ENCODE assay signal across 8 cellular contexts in the genomic region with DNA sequence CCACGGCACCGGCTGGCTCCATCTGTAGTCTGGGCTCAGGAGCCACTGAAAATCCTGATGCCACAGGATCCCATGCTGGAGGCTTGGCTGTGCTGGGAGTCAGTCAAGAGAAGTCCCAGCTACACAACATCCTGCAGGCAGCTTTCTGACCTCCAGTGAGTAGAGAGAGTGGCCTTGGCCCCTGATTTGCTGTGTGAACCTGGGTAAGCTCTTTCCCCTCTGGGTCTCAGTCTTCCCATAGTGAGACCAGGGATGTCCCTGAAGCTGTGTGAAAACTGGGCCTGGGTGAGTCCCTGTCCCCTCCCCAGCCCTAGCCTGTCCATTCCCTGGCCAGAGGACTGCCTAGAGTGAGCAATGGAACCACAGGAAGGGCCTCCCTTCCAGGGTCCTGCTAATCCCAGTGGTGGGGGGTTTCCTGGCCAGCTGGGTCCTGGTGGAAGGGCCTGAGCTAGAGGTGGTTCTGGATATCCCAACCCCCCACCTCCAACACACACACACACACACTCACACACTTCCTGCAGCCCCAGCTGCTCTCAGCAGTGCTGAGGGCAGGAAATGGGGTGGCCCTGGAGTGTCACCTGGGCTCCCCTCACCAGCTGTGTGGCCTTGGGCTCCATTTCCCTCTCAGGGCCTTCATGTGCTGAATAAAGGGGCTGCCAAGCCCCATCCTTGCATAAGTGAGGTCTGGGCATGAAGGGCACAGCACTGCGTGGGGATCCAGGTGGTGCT. TPM values are rescaled to one million over a fixed set of nuclear protein-coding genes. Genes with fewer than 3 reads are reported as not detected.
DNase-seq lines count a peak whose midpoint lies in the region; ATAC-seq and TF ChIP-seq lines count a peak whose summit lies in the region.
"Not testable (repeated sequence)": the region's sequence is repeated elsewhere in the genome, so short reads cannot be mapped to it uniquely, and the experiment has no call there.

No MANE protein-coding gene starts in this region.

- DNase-seq in GM13976 (ENCODE audit: low spot score) (peak; percentile 21), ureter (ENCODE audit: low spot score) (peak; percentile 9)
- peak; percentile 43 for DNase-seq in activated CD4-positive, alpha-beta T cell treated with anti-CD3 and anti-CD28 coated beads, Interleukin-2, amount 10 ng/mL, durations not matched to agents 7 days and 5 days
- not testable (repeated sequence) for DNase-seq in activated naive CD8-positive, alpha-beta T cell treated with anti-CD3 and anti-CD28 coated beads, Interleukin-2, amount 10 ng/mL, durations not matched to agents 7 days and 5 days; memory B cell (ENCODE audit: low spot score in 2 of 2)

- CTCF ChIA-PET in activated CD4-positive, alpha-beta T cell treated with anti-CD3 and anti-CD28 coated beads, Interleukin-2, amount 10 ng/mL, durations not matched to agents 7 days and 5 days (lab: Charles Lee) = not testable (repeated sequence)

- H3K9me3 Mint-ChIP-seq in activated CD4-positive, alpha-beta T cell treated with anti-CD3 and anti-CD28 coated beads, Interleukin-2, amount 10 ng/mL, durations not matched to agents 7 days and 5 days; activated naive CD8-positive, alpha-beta T cell treated with anti-CD3 and anti-CD28 coated beads, Interleukin-2, amount 10 ng/mL, durations not matched to agents 7 days and 5 days; memory B cell: not testable (repeated sequence)

- peak; percentile 68 for ATAC-seq in GM19467 (IDR thresholded peaks at IDR 0.05; ENCODE audit: unreplicated experiment)
- peak; percentile 53 for ATAC-seq in HG02642 (IDR thresholded peaks at IDR 0.05; ENCODE audit: poor library complexity, unreplicated experiment)
- peak; percentile 83 for ATAC-seq in HG03175 (IDR thresholded peaks at IDR 0.05; ENCODE audit: unreplicated experiment)
- peak; percentile 99 for ATAC-seq in activated naive CD8-positive, alpha-beta T cell treated with anti-CD3 and anti-CD28 coated beads, Interleukin-2, amount 10 ng/mL, durations not matched to agents 7 days and 5 days (ENCODE audit: low read depth)
- peak; percentile 97 for ATAC-seq in memory B cell (ENCODE audit: low read depth)

- in situ Hi-C loops in GM13976 (cut with MboI; ENCODE audit: low sequenced_read_pairs, unreplicated experiment) = not testable (repeated sequence)

- H3K27ac Mint-ChIP-seq in activated CD4-positive, alpha-beta T cell treated with anti-CD3 and anti-CD28 coated beads, Interleukin-2, amount 10 ng/mL, durations not matched to agents 7 days and 5 days = peak overlapping the region; percentile 69
- H3K27ac Mint-ChIP-seq in activated naive CD8-positive, alpha-beta T cell treated with anti-CD3 and anti-CD28 coated beads, Interleukin-2, amount 10 ng/mL, durations not matched to agents 7 days and 5 days = peak overlapping the region; percentile 64
- not testable (repeated sequence) for H3K27ac Mint-ChIP-seq in memory B cell

- H3K4me1 Mint-ChIP-seq in activated CD4-positive, alpha-beta T cell treated with anti-CD3 and anti-CD28 coated beads, Interleukin-2, amount 10 ng/mL, durations not matched to agents 7 days and 5 days; activated naive CD8-positive, alpha-beta T cell treated with anti-CD3 and anti-CD28 coated beads, Interleukin-2, amount 10 ng/mL, durations not matched to agents 7 days and 5 days; memory B cell: not testable (repeated sequence)

- not testable (repeated sequence) for H3K27me3 Mint-ChIP-seq in activated CD4-positive, alpha-beta T cell treated with anti-CD3 and anti-CD28 coated beads, Interleukin-2, amount 10 ng/mL, durations not matched to agents 7 days and 5 days; activated naive CD8-positive, alpha-beta T cell treated with anti-CD3 and anti-CD28 coated beads, Interleukin-2, amount 10 ng/mL, durations not matched to agents 7 days and 5 days; memory B cell

- not testable (repeated sequence) for TF ChIP-seq CTCF in GM13976 (IDR thresholded peaks at IDR 0.05; ENCODE audit: borderline replicate concordance, control extremely low read depth, extremely low read depth, insufficient read depth, missing control alignments)

- H3K4me3 Mint-ChIP-seq in activated CD4-positive, alpha-beta T cell treated with anti-CD3 and anti-CD28 coated beads, Interleukin-2, amount 10 ng/mL, durations not matched to agents 7 days and 5 days; activated naive CD8-positive, alpha-beta T cell treated with anti-CD3 and anti-CD28 coated beads, Interleukin-2, amount 10 ng/mL, durations not matched to agents 7 days and 5 days; memory B cell: not testable (repeated sequence)

- H3K36me3 Mint-ChIP-seq in activated CD4-positive, alpha-beta T cell treated with anti-CD3 and anti-CD28 coated beads, Interleukin-2, amount 10 ng/mL, durations not matched to agents 7 days and 5 days (ENCODE audit: low read depth); activated naive CD8-positive, alpha-beta T cell treated with anti-CD3 and anti-CD28 coated beads, Interleukin-2, amount 10 ng/mL, durations not matched to agents 7 days and 5 days; memory B cell: not testable (repeated sequence)

- POLR2A ChIA-PET in activated CD4-positive, alpha-beta T cell treated with anti-CD3 and anti-CD28 coated beads, Interleukin-2, amount 10 ng/mL, durations not matched to agents 7 days and 5 days (lab: Charles Lee); activated naive CD8-positive, alpha-beta T cell treated with anti-CD3 and anti-CD28 coated beads, Interleukin-2, amount 10 ng/mL, durations not matched to agents 7 days and 5 days (lab: Charles Lee): not testable (repeated sequence)

RNA-seq across cellular contexts. Expression of a gene that starts 17.5 kb away (rescaled TPM):
- under 1 TPM; 0.54 to 0.97 TPM for total RNA-seq in activated CD4-positive, alpha-beta T cell treated with anti-CD3 and anti-CD28 coated beads, Interleukin-2, amount 10 ng/mL, durations not matched to agents 7 days and 5 days
- total RNA-seq in activated naive CD8-positive, alpha-beta T cell treated with anti-CD3 and anti-CD28 coated beads, Interleukin-2, amount 10 ng/mL, durations not matched to agents 7 days and 5 days = 1 to 10 TPM; 4.2 TPM
- 4.3 TPM for total RNA-seq in ureter
